In the genomic region with DNA sequence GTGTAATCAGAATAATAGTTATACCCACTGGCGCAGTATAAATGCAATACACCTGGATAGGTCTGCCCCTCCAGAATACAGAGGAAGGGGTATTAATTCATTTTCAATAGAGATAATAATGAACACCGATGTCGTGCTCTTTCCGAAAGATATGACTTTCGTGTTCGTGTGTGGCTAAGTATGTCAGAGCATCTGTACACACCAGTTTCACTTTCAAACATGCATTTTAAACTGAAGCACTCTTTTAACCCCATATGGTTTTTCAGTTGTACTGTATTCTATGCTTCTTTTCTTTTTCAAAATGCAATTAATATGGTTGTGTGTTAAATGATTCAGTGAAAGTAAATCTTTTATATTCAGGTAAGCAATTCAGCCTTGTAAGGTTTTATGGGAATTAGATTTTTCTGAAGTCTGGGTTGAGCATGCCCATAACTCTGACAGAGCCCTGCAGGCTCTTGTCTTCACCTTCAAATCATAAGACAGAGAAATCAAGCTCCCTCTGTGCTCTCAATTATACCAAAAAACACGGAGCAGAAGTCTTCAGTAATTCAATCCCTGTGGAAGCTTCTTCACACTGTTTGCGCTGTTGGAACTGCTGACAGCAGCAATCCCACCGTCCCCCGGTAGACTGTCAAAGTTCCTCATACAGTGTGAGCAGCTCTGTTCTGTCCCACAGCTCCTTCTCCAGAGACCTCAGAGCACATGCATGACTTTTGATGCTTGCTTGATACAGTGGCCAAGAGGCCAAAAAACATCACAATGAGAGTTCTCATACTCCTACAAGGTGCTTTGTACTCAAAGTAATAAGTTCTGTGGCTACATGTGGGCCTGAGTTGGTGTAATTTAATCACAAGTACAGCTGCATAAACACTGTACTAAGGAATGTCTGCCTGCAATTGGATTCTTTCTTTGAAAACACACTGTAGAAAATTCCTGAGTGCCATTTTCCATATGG, we compare ENCODE assay signal across 9 cellular contexts.
DNase-seq lines count a peak whose midpoint lies in the region; ATAC-seq, FAIRE-seq and TF ChIP-seq lines count a peak whose summit lies in the region.
"Had no signal": no experiment of that assay in that cellular context is flagged by ENCODE, and none has a peak within 500 bp of the region (broad histone marks: within the 10 kb centered on the region; RNA-seq: fewer than 3 reads in every experiment).

No MANE protein-coding gene starts in this region.

- no peak for FAIRE-seq in urothelium cell line (lab: Jason Lieb, UNC)

- H3K4me3 Mint-ChIP-seq in chondrocyte (ENCODE audit: unreplicated experiment), result peak overlapping the region; percentile 70
- peak overlapping the region; percentile 71 to 87 (median 82) for H3K4me3 Mint-ChIP-seq in naive thymus-derived CD4-positive, alpha-beta T cell

- intact Hi-C loops in naive thymus-derived CD4-positive, alpha-beta T cell (cut with micrococcal nuclease), result no loop called here

- H3K36me3 Mint-ChIP-seq in chondrocyte (ENCODE audit: low read depth), result peaks cover 1% of the 10 kb centered on the region
- no peaks in the 10 kb centered on the region for H3K36me3 Mint-ChIP-seq in naive thymus-derived CD4-positive, alpha-beta T cell

- ATAC-seq in GM21447 (IDR thresholded peaks at IDR 0.05; ENCODE audit: unreplicated experiment), result peak; percentile 94
- peak; percentile 63 for ATAC-seq in naive thymus-derived CD4-positive, alpha-beta T cell

- CTCF ChIA-PET in naive thymus-derived CD4-positive, alpha-beta T cell (lab: Charles Lee), result no interaction called here

- H3K4me1 ChIP-seq in naive thymus-derived CD4-positive, alpha-beta T cell (ENCODE audit: control insufficient read depth in 2 of 2, insufficient read depth in 2 of 2, low read length in 2 of 2), result no peaks in the 10 kb centered on the region

- no peaks in the 10 kb centered on the region for H3K9me3 Mint-ChIP-seq in chondrocyte (ENCODE audit: low read depth)
- H3K9me3 Mint-ChIP-seq in naive thymus-derived CD4-positive, alpha-beta T cell, result no peaks in the 10 kb centered on the region

- H3K27ac ChIP-seq in naive thymus-derived CD4-positive, alpha-beta T cell (ENCODE audit: low read depth, low read length), result no peak overlapping the region
- H3K27ac ChIP-seq: SK-N-MC had no signal

- H3K27me3 ChIP-seq in naive thymus-derived CD4-positive, alpha-beta T cell (ENCODE audit: control insufficient read depth in 2 of 2, insufficient read depth in 2 of 2, low read length in 2 of 2), result no peaks in the 10 kb centered on the region

- peaks cover 56% of the 10 kb centered on the region for H3K4me1 Mint-ChIP-seq in chondrocyte (ENCODE audit: low read depth)
- peaks cover 7 to 32% (median 22%) of the 10 kb centered on the region in 7 donors for H3K4me1 Mint-ChIP-seq in naive thymus-derived CD4-positive, alpha-beta T cell

- H3K36me3 ChIP-seq in naive thymus-derived CD4-positive, alpha-beta T cell (ENCODE audit: control insufficient read depth in 2 of 3, insufficient read depth in 3 of 3, low read length in 3 of 3), result no peaks in the 10 kb centered on the region

- H3K27ac Mint-ChIP-seq in chondrocyte (ENCODE audit: unreplicated experiment), result peak overlapping the region; percentile 95
- H3K27ac Mint-ChIP-seq in naive thymus-derived CD4-positive, alpha-beta T cell, result peak overlapping the region in 5 of 9 donors; percentile 10 to 53 (median 51)

- TF ChIP-seq CTCF in GM10266 (IDR thresholded peaks at IDR 0.05; ENCODE audit: control insufficient read depth, insufficient read depth, low read depth, missing control alignments), result no peak
- TF ChIP-seq CTCF in chondrocyte (IDR thresholded peaks at IDR 0.05), result peak; percentile 42

- no peaks in the 10 kb centered on the region for H3K9me3 ChIP-seq in naive thymus-derived CD4-positive, alpha-beta T cell (ENCODE audit: control insufficient read depth in 2 of 3, low read length in 3 of 3)

- POLR2A ChIA-PET in naive thymus-derived CD4-positive, alpha-beta T cell (lab: Charles Lee), result no interaction called here

- no peaks in the 10 kb centered on the region for H3K27me3 Mint-ChIP-seq in chondrocyte (ENCODE audit: low read depth)
- H3K27me3 Mint-ChIP-seq in naive thymus-derived CD4-positive, alpha-beta T cell, result peaks cover 0 to 4% (median 0%) of the 10 kb centered on the region in 5 donors

- DNase-seq in GM10266 (ENCODE audit: extremely low spot score) (peak; percentile 54), HuH-7 (ENCODE audit: low spot score) (peak; percentile 1), chondrocyte (ENCODE audit: low spot score) (no peak), urothelium cell line (ENCODE audit: low spot score) (no peak), NCI-H187 (lab: John Stamatoyannopoulos, UW) (no peak), DMS153 (lab: John Stamatoyannopoulos, UW) (no peak)
- peak in 2 of 9 donors; percentile 0 to 12 for DNase-seq in naive thymus-derived CD4-positive, alpha-beta T cell

- H3K4me3 ChIP-seq in naive thymus-derived CD4-positive, alpha-beta T cell (ENCODE audit: low read length), result peak overlapping the region; percentile 22
- H3K4me3 ChIP-seq: SK-N-MC had no signal

Comparison
In these comparisons a context has a peak if more than half of its experiments do, and no peak if none do; other contexts are left out.
1. DNase-seq: peak in GM10266 (single experiment) and HuH-7 (single experiment); none in chondrocyte (single experiment), urothelium cell line (single experiment), NCI-H187 (0 of 2) and DMS153 (single experiment).